ENCODE assay signal across 1 cellular context in genomic region chr3:108062051-108062450, GRCh38.
TF ChIP-seq lines count a peak whose summit lies in the region.

No MANE protein-coding gene starts in this region.

TF ChIP-seq in HepG2, 621 proteins besides CTCF, POLR2A, EP300 and RAD21 (continued from another document):
- TF ChIP-seq ZGPAT (CRISPR knock-in tag; IDR thresholded peaks at IDR 0.05) = no peak
- no peak for TF ChIP-seq SRSF4 (IDR thresholded peaks at IDR 0.05; ENCODE audit: low read depth, low read length, poor library complexity, severe bottlenecking)
TF ChIP-seq in HepG2: peak in this region for 0.
